Comparison of ENCODE assay signal across 21 cellular contexts in the genomic region with DNA sequence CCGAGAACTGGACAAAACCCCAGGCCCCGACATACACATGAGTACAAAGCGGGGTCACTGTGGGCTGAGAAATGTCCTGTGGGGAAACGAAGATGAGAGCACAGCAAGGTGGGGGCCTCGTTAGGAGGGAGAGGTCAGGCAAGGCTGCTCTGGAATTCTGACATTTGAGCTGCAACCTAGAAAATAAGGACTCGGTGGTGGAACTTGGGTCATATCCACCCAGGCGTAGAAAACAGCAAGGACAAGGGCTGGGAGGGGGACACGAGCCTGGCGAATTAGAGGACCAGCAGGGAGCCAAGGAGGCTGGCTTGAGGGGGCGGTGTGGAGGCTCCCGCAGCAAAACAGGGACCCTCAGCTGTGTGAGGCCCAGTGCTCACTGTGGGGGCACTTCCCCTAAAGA.
"Had no signal": no experiment of that assay in that cellular context is flagged by ENCODE, and none has a peak within 500 bp of the region (broad histone marks: within the 10 kb centered on the region; RNA-seq: fewer than 3 reads in every experiment).

No MANE protein-coding gene starts in this region.

- H3K4me3 ChIP-seq: right atrium auricular region, spleen, upper lobe of right lung had no signal

- H3K79me2 ChIP-seq: parathyroid adenoma had no signal

- DNase-seq: activated CD4-positive, alpha-beta memory T cell treated with anti-CD3 and anti-CD28 coated beads, Interleukin-2, amount 10 ng/mL, durations not matched to agents 7 days and 5 days; activated CD4-positive, alpha-beta T cell treated with anti-CD3 and anti-CD28 coated beads for 1 hour; activated CD4-positive, alpha-beta T cell treated with anti-CD3 and anti-CD28 coated beads, Interleukin-2, amount 10 ng/mL, durations not matched to agents 7 days and 5 days; activated CD8-positive, alpha-beta memory T cell treated with anti-CD3 and anti-CD28 coated beads, Interleukin-2, amount 50 U/mL, for 48 hours; activated gamma-delta T cell treated with Interleukin-2 at 50 U/mL for 16 hours; activated naive CD4-positive, alpha-beta T cell treated with anti-CD3 and anti-CD28 coated beads, Interleukin-2, amount 50 U/mL, for 16 hours; activated T-cell treated with anti-CD3 and anti-CD28 coated beads, Interleukin-2, amount 50 U/mL, for 4 hours; anterior cingulate cortex; dermis blood vessel endothelial cell; effector CD4-positive, alpha-beta T cell; glutamatergic neuron; mammary epithelial cell; nucleus accumbens; spleen; stimulated activated naive CD8-positive, alpha-beta T cell treated with anti-CD3 and anti-CD28 coated beads, Interleukin-15, Interleukin-2, amounts not matched to agents 100 U/mL and 50 U/mL, for 24 hours; T-helper 17 cell; T1000; upper lobe of right lung had no signal

- ATAC-seq: activated T-cell treated with anti-CD3 and anti-CD28 coated beads, Interleukin-2, amount 50 U/mL, for 4 hours; activated T-helper 17 cell treated with anti-CD3 and anti-CD28 coated beads, Interleukin-2, amount 50 U/mL, for 72 hours; stimulated activated naive CD8-positive, alpha-beta T cell treated with anti-CD3 and anti-CD28 coated beads, Interleukin-15, Interleukin-2, amounts not matched to agents 100 U/mL and 50 U/mL, for 24 hours; T-helper 17 cell; upper lobe of right lung had no signal

- H3K27ac ChIP-seq: parathyroid adenoma, right atrium auricular region, spleen, upper lobe of right lung had no signal

- H3K27me3 ChIP-seq: right atrium auricular region, upper lobe of right lung had no signal

- H3K36me3 ChIP-seq: right atrium auricular region, spleen, upper lobe of right lung had no signal

- H2AFZ ChIP-seq: parathyroid adenoma had no signal

- H3K9me3 ChIP-seq: right atrium auricular region, spleen, upper lobe of right lung had no signal

- H3K4me1 ChIP-seq: parathyroid adenoma, spleen, upper lobe of right lung had no signal
